Comparison of ENCODE assay signal across 3 cellular contexts in genomic region chr21:26307640-26308039, GRCh38.
"Had no signal": no experiment of that assay in that cellular context is flagged by ENCODE, and none has a peak within 500 bp of the region (broad histone marks: within the 10 kb centered on the region; RNA-seq: fewer than 3 reads in every experiment).

No MANE protein-coding gene starts in this region.

- DNase-seq: GDM1, GF-D8 had no signal

- ATAC-seq: GM12878 had no signal

- H3K4me3 ChIP-seq: GM12878 had no signal
